In the genomic region with DNA sequence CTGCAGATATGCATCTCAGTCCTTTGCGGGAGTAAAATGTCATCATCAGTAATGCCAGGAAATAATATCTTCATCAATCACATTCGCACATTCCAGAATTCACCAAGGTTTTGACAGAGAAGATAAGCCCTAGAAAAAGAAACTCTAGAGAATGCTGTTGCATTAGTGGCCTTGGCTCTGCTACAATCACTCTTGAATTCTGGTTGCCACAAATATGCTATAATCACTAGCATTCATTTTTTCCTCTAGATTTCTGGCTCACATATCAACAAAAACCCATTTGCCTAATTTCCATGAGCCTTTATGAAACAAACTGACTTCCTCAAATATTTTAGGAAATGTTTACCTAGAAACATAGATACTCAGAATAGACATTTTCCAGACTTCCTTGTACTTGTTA, we compare ENCODE assay signal across 26 cellular contexts.
"Had no signal": no experiment of that assay in that cellular context is flagged by ENCODE, and none has a peak within 500 bp of the region (broad histone marks: within the 10 kb centered on the region; RNA-seq: fewer than 3 reads in every experiment).

No MANE protein-coding gene starts in this region.

- H3K36me3 ChIP-seq: brain microvascular endothelial cell, esophagus muscularis mucosa, vagina had no signal

- H3K27ac ChIP-seq: brain microvascular endothelial cell, dorsolateral prefrontal cortex, esophagus muscularis mucosa, hepatocyte, vagina had no signal

- ATAC-seq: activated T-cell treated with anti-CD3 and anti-CD28 coated beads, Interleukin-2, amount 50 U/mL, for 4 hours; effector memory CD8-positive, alpha-beta T cell; left ventricle myocardium superior; natural killer cell; sciatic nerve; stimulated activated naive B cell treated with anti-CD40 and anti-IgM and Interleukin-4, amounts not matched to agents 10 μg/mL and 1 μg/mL and 100 μg/mL, for 72 hours had no signal

- H3K27me3 ChIP-seq: brain microvascular endothelial cell, dorsolateral prefrontal cortex, esophagus muscularis mucosa, hepatocyte, vagina had no signal

- H2AFZ ChIP-seq: hepatocyte had no signal

- H3K4me2 ChIP-seq: hepatocyte had no signal

- H3K4me1 ChIP-seq: esophagus muscularis mucosa, vagina had no signal

- H3K79me2 ChIP-seq: hepatocyte had no signal

- DNase-seq: activated CD4-positive, alpha-beta T cell treated with anti-CD3 and anti-CD28 coated beads for 4 hours; activated CD4-positive, alpha-beta T cell treated with anti-CD3 and anti-CD28 coated beads, Interleukin-2, amount 50 U/mL, for 48 hours; activated CD4-positive, CD25-positive, alpha-beta regulatory T cell; activated CD8-positive, alpha-beta memory T cell treated with anti-CD3 and anti-CD28 coated beads, Interleukin-2, amount 50 U/mL, for 48 hours; activated naive CD4-positive, alpha-beta T cell; activated naive CD8-positive, alpha-beta T cell treated with anti-CD3 and anti-CD28 coated beads for 36 hours; activated T-cell treated with anti-CD3 and anti-CD28 coated beads, Interleukin-2, amount 50 U/mL, for 4 hours; amygdala; brain microvascular endothelial cell; caudate nucleus; dorsolateral prefrontal cortex; effector memory CD8-positive, alpha-beta T cell; glutamatergic neuron; immature natural killer cell; left ventricle myocardium superior; mammary epithelial cell; midbrain; natural killer cell; stimulated activated CD4-positive, alpha-beta T cell treated with anti-CD3 and anti-CD28 coated beads, Interleukin-2, amount 100 ng/mL, for 48 hours; stimulated activated CD8-positive, alpha-beta memory T cell treated with anti-CD3 and anti-CD28 coated beads, Interleukin-4, amount 100 ng/mL, for 48 hours; stimulated activated naive B cell treated with anti-CD40 and anti-IgM and Interleukin-4, amounts not matched to agents 10 μg/mL and 1 μg/mL and 100 μg/mL, for 72 hours; T1000 had no signal

- H3K9me3 ChIP-seq: esophagus muscularis mucosa, vagina had no signal

- H3K4me3 ChIP-seq: dorsolateral prefrontal cortex, esophagus muscularis mucosa, hepatocyte, vagina had no signal
